In the genomic region with DNA sequence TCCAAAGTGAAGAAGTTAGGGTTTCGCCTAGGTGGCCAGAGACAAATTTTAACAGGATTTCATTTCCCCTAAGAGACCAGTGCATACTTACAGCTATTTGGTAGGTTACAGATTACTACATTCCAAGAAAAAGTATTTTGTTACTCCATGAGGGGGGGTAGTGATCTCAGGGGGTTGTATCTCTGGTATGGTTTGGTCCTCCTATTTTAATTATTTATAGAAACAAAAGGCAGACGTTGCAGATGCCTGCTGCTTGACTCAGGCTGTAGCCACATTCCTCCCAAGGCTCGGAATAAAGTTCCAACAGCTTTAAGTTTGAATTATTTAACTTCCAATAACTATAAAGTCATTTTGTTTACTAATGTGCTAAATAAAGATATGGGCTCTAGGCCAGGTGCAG, we compare ENCODE assay signal across 8 cellular contexts. TPM values are rescaled to one million over a fixed set of nuclear protein-coding genes. Genes with fewer than 3 reads are reported as not detected.
DNase-seq lines count a peak whose midpoint lies in the region; ATAC-seq and TF ChIP-seq lines count a peak whose summit lies in the region.

No MANE protein-coding gene starts in this region.

- H3K9me3 ChIP-seq in hepatocyte (ENCODE audit: low read depth) (no peaks in the 10 kb centered on the region), testis (no peaks in the 10 kb centered on the region)

- no peak overlapping the region for H2AFZ ChIP-seq in hepatocyte

- peak overlapping the region; percentile 83 for H3K4me2 ChIP-seq in hepatocyte

- no peak for ATAC-seq in activated B cell treated with CpG ODN at 0.5 μM for 24 hours (ENCODE audit: low read depth)
- no peak for ATAC-seq in GM21528 (IDR thresholded peaks at IDR 0.05; ENCODE audit: low FRiP score, unreplicated experiment)
- ATAC-seq in HG02610 (IDR thresholded peaks at IDR 0.05; ENCODE audit: unreplicated experiment) = no peak
- ATAC-seq in activated CD4-positive, CD25-positive, alpha-beta regulatory T cell treated with anti-CD3 and anti-CD28 coated beads, Interleukin-2, amount 50 U/mL, for 24 hours = no peak

- H3K4me1 ChIP-seq in hepatocyte (ENCODE audit: insufficient read depth) = peaks cover 4% of the 10 kb centered on the region
- peaks cover 5% of the 10 kb centered on the region for H3K4me1 ChIP-seq in testis

- H3K36me3 ChIP-seq in hepatocyte (replicated peaks; ENCODE audit: insufficient read depth, low read depth) (no peaks in the 10 kb centered on the region), testis (ENCODE audit: low read depth, missing control alignments) (no peaks in the 10 kb centered on the region)

- TF ChIP-seq CTCF in activated B cell treated with CpG ODN at 0.5 μM for 24 hours (IDR thresholded peaks at IDR 0.05) = no peak
- no peak for TF ChIP-seq CTCF in hepatocyte (IDR thresholded peaks at IDR 0.05; ENCODE audit: poor library complexity)
- no peak for TF ChIP-seq CTCF in testis (IDR thresholded peaks at IDR 0.05)

- H3K27me3 Mint-ChIP-seq in activated naive CD4-positive, alpha-beta T cell treated with anti-CD3 and anti-CD28 coated beads for 36 hours (ENCODE audit: low read depth) = no peaks in the 10 kb centered on the region
- no peaks in the 10 kb centered on the region for H3K27me3 Mint-ChIP-seq in activated B cell treated with CpG ODN at 0.5 μM for 24 hours

- H3K36me3 Mint-ChIP-seq in activated naive CD4-positive, alpha-beta T cell treated with anti-CD3 and anti-CD28 coated beads for 36 hours (ENCODE audit: low read depth) = peaks cover 12% of the 10 kb centered on the region
- H3K36me3 Mint-ChIP-seq in activated B cell treated with CpG ODN at 0.5 μM for 24 hours (ENCODE audit: low read depth) = peaks cover 12% of the 10 kb centered on the region

- H3K27ac ChIP-seq in hepatocyte (peak overlapping the region; percentile 87), testis (peak overlapping the region in 1 of 2 donors; percentile 86)

- H3K27ac Mint-ChIP-seq in activated naive CD4-positive, alpha-beta T cell treated with anti-CD3 and anti-CD28 coated beads for 36 hours = peak overlapping the region; percentile 90
- peak overlapping the region; percentile 68 for H3K27ac Mint-ChIP-seq in activated B cell treated with CpG ODN at 0.5 μM for 24 hours

- H3K4me3 ChIP-seq in hepatocyte (no peak overlapping the region), testis (peak overlapping the region; percentile 53 to 59)

- WGBS in hepatocyte (ENCODE audit: low lambda C conversion rate, missing lambda C conversion rate) = 75% methylated on average over 3 of the region's 3 CpGs
- 31 to 46% methylated on average over 3 of the region's 3 CpGs for WGBS in testis, 2 donors

- no peaks in the 10 kb centered on the region for H3K9me3 Mint-ChIP-seq in activated naive CD4-positive, alpha-beta T cell treated with anti-CD3 and anti-CD28 coated beads for 36 hours
- H3K9me3 Mint-ChIP-seq in activated B cell treated with CpG ODN at 0.5 μM for 24 hours = no peaks in the 10 kb centered on the region

- intact Hi-C loops in activated naive CD4-positive, alpha-beta T cell treated with anti-CD3 and anti-CD28 coated beads for 36 hours (cut with micrococcal nuclease) = no loop called here
- intact Hi-C loops in activated B cell treated with CpG ODN at 0.5 μM for 24 hours (cut with micrococcal nuclease) = loop anchor here (1.0 kb wide), 1 partner anchor 304 kb away; no protein-coding TSS in a partner anchor
- intact Hi-C loops in testis (cut with DNase I; ENCODE audit: low total_unique reads) = no loop called here

- no peaks in the 10 kb centered on the region for H4K20me1 ChIP-seq in hepatocyte (ENCODE audit: insufficient read depth, poor library complexity, severe bottlenecking)

- peaks cover 28% of the 10 kb centered on the region for H3K79me2 ChIP-seq in hepatocyte

- CTCF ChIA-PET in activated naive CD4-positive, alpha-beta T cell treated with anti-CD3 and anti-CD28 coated beads for 36 hours (lab: Charles Lee) = interaction anchor here (0.5 to 0.9 kb wide), 4 partner anchors 38 to 237 kb away, joined by 3 to 5 read pairs (median 3); no protein-coding TSS in a partner anchor
- CTCF ChIA-PET in activated B cell treated with CpG ODN at 0.5 μM for 24 hours (lab: Charles Lee) = no interaction called here

- H3K4me1 Mint-ChIP-seq in activated naive CD4-positive, alpha-beta T cell treated with anti-CD3 and anti-CD28 coated beads for 36 hours (ENCODE audit: low read depth) = peaks cover 22% of the 10 kb centered on the region
- peaks cover 30% of the 10 kb centered on the region for H3K4me1 Mint-ChIP-seq in activated B cell treated with CpG ODN at 0.5 μM for 24 hours

- H3K4me3 Mint-ChIP-seq in activated naive CD4-positive, alpha-beta T cell treated with anti-CD3 and anti-CD28 coated beads for 36 hours = peak overlapping the region; percentile 91
- H3K4me3 Mint-ChIP-seq in activated B cell treated with CpG ODN at 0.5 μM for 24 hours = peak overlapping the region; percentile 94

- no peak for TF ChIP-seq POLR2A in testis (IDR thresholded peaks at IDR 0.05)

- no peaks in the 10 kb centered on the region for H3K9me2 ChIP-seq in hepatocyte (replicated peaks; ENCODE audit: insufficient read depth)

- DNase-seq in activated naive CD4-positive, alpha-beta T cell treated with anti-CD3 and anti-CD28 coated beads for 36 hours = no peak
- DNase-seq in activated naive CD4-positive, alpha-beta T cell (lab: John Stamatoyannopoulos, UW) = no peak
- no peak for DNase-seq in activated B cell treated with CpG ODN at 0.5 μM for 24 hours
- DNase-seq in hepatocyte (ENCODE audit: low spot score) = no peak
- no peak for DNase-seq in testis

- no peaks in the 10 kb centered on the region for H3K27me3 ChIP-seq in hepatocyte
- no peaks in the 10 kb centered on the region for H3K27me3 ChIP-seq in testis

- POLR2A ChIA-PET in activated B cell treated with CpG ODN at 0.5 μM for 24 hours (lab: Charles Lee) = interaction anchor here (0.8 to 1.4 kb wide), 2 partner anchors 51 to 118 kb away, joined by 4 to 6 read pairs; no protein-coding TSS in a partner anchor

RNA-seq across cellular contexts. Expression of gene TRIM59, which starts 1.3 kb away (rescaled TPM):
- 10 to 100 TPM; 25.8 TPM for total RNA-seq in activated naive CD4-positive, alpha-beta T cell treated with anti-CD3 and anti-CD28 coated beads for 36 hours
- total RNA-seq in activated B cell treated with CpG ODN at 0.5 μM for 24 hours (23.4 TPM in 2 replicates), hepatocyte (9.8 and 14.0 TPM in 2 replicates), testis (10 to 100 TPM in 1 of 2 donors, 1 to 10 TPM in 1; 9.1 to 20.6 TPM)
- polyA plus RNA-seq in hepatocyte (4.6 and 6.4 TPM in 2 replicates), testis (ENCODE audit: insufficient read depth, low read depth, low replicate concordance) (13.9 TPM)

RNA-seq across cellular contexts. Expression of gene SMC4, which starts 51.4 kb away (rescaled TPM):
- total RNA-seq in activated naive CD4-positive, alpha-beta T cell treated with anti-CD3 and anti-CD28 coated beads for 36 hours = 100 to 1,000 TPM; 187 to 191 TPM
- total RNA-seq in activated B cell treated with CpG ODN at 0.5 μM for 24 hours (35.2 and 40.4 TPM in 2 replicates), hepatocyte (47.3 and 49.6 TPM in 2 replicates), testis (100 to 1,000 TPM; 111 to 124 TPM)
- polyA plus RNA-seq in hepatocyte (55.4 and 59.7 TPM in 2 replicates), testis (ENCODE audit: insufficient read depth, low read depth, low replicate concordance) (19.5 TPM)

RNA-seq across cellular contexts. Expression of gene IFT80, which starts 51.8 kb away (rescaled TPM):
- 1 to 10 TPM; 9.3 to 9.9 TPM for total RNA-seq in activated naive CD4-positive, alpha-beta T cell treated with anti-CD3 and anti-CD28 coated beads for 36 hours
- total RNA-seq in activated B cell treated with CpG ODN at 0.5 μM for 24 hours (20.8 and 26.7 TPM in 2 replicates), hepatocyte (43.3 and 48.2 TPM in 2 replicates), testis (10 to 100 TPM; 55.4 to 74.9 TPM)
- polyA plus RNA-seq in hepatocyte (13.5 and 19.2 TPM in 2 replicates), testis (ENCODE audit: insufficient read depth, low read depth, low replicate concordance) (32.0 TPM)
